1 cellular context compared by ENCODE assay signal in genomic region chr1:161220002-161220401, GRCh38.
TF ChIP-seq lines count a peak whose summit lies in the region.

No MANE protein-coding gene starts in this region.

TF ChIP-seq in K562, 482 proteins besides CTCF, POLR2A, EP300 and RAD21:
- no peak for TF ChIP-seq ZNF764 (CRISPR knock-in tag; IDR thresholded peaks at IDR 0.05; ENCODE audit: low read depth)
- TF ChIP-seq ESRRA (IDR thresholded peaks at IDR 0.05; ENCODE audit: borderline replicate concordance, low read depth): peak; percentile 28; the same call in 1 of the 2 replicates
- 0 out of 2 replicates have a peak, but pooled peaks have one; percentile 23 for TF ChIP-seq MTA1 (IDR thresholded peaks at IDR 0.05; ENCODE audit: borderline replicate concordance)
TF ChIP-seq in K562: peak in this region for 2.
